In the genomic region with DNA sequence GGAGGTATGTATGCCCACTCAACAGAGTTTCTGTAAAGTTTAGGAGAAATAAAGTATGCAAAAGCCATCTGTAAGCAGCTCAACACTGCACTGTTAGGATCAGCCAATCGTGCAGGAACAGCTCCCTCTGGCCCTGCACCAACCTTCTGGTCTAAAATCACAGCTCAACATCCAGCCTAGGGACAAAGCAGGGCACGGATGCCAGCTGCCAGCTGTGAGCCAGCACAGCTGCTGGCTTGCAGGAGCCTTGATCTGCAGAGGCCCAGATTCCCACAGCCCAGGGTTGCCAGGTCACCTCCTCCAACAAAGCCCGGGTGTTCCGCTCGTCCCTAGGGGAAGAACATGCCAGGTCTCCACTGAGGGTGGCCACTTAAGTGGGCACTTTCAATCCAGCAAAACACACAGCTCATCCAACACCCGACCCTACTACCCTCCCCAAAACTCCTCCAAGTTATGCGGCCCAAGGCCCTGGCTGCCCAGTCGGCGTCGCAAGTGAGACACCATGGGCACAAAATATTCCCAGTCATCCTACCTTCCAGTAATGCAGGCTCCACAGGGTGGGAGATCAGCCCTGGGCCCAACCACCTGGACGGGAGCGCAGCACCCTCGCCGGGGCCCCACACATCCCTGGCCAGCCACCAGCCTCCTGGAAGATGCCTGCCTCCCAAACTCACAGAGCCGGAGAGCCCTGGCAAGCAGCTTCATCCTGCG, we compare ENCODE assay signal across 8 cellular contexts. TPM values are rescaled to one million over a fixed set of nuclear protein-coding genes. Genes with fewer than 3 reads are reported as not detected.
DNase-seq lines count a peak whose midpoint lies in the region; ATAC-seq and TF ChIP-seq lines count a peak whose summit lies in the region.

No MANE protein-coding gene starts in this region.

- peak overlapping the region; percentile 68 for H2BK120ac ChIP-seq in neuronal stem cell (ENCODE audit: low read depth, low read length)

- peaks cover 4% of the 10 kb centered on the region for H3K9me3 ChIP-seq in RWPE2 (ENCODE audit: severe bottlenecking)
- H3K9me3 ChIP-seq in neuronal stem cell (replicated peaks in 1 of 2; ENCODE audit: control insufficient read depth in 2 of 2, insufficient read depth in 1 of 2, low read depth in 1 of 2, low read length in 2 of 2): peaks cover 0 to 12% of the 10 kb centered on the region in 2 donors
- no peaks in the 10 kb centered on the region for H3K9me3 ChIP-seq in T-helper 17 cell (ENCODE audit: control insufficient read depth, low read length, poor library complexity, severe bottlenecking)

- H3K23ac ChIP-seq in neuronal stem cell (ENCODE audit: low read depth, low read length, poor library complexity): no peak overlapping the region

- H3K4me1 Mint-ChIP-seq in T-helper 17 cell: no peaks in the 10 kb centered on the region

- H3K4me3 ChIP-seq in RWPE2 (ENCODE audit: severe bottlenecking) (peak overlapping the region; percentile 44), foreskin fibroblast (ENCODE audit: low read depth in 1 of 2, low read length in 2 of 2) (no peak overlapping the region), neuronal stem cell (ENCODE audit: low read length in 2 of 2) (no peak overlapping the region)

- H3K27ac ChIP-seq in RWPE2 (ENCODE audit: poor library complexity, severe bottlenecking): peak overlapping the region; percentile 93
- H3K27ac ChIP-seq in neuronal stem cell (replicated peaks; ENCODE audit: low read length): peak overlapping the region; percentile 54

- ATAC-seq in RWPE2 (ENCODE audit: low read depth) (peak; percentile 8), T-helper 17 cell (no peak), GM18909 (IDR thresholded peaks at IDR 0.05; ENCODE audit: poor library complexity, unreplicated experiment) (no peak)

- DNase-seq in Caki2 (ENCODE audit: low read depth): peak; percentile 45
- no peak for DNase-seq in RWPE2 (ENCODE audit: low spot score)
- DNase-seq in foreskin fibroblast: peak; percentile 35 to 64
- DNase-seq in neuronal stem cell (ENCODE audit: low spot score): no peak
- no peak for DNase-seq in T-helper 17 cell
- no peak for DNase-seq in T-helper 9 cell
- DNase-seq in NCI-H526 (lab: John Stamatoyannopoulos, UW): no peak

- H2AK5ac ChIP-seq in neuronal stem cell (ENCODE audit: low read depth, low read length): peak overlapping the region; percentile 99

- in situ Hi-C loops in Caki2 (cut with HindIII; ENCODE audit: low pct_unique_long_range_greater_than_20kb, low sequenced_read_pairs): no loop called here

- no peak overlapping the region for H2BK12ac ChIP-seq in neuronal stem cell (ENCODE audit: low read length)

- H3K79me1 ChIP-seq in neuronal stem cell (ENCODE audit: low read depth, low read length): peaks cover 17% of the 10 kb centered on the region

- H3K36me3 Mint-ChIP-seq in T-helper 17 cell (ENCODE audit: low read depth): no peaks in the 10 kb centered on the region

- no CpG with 5 or more reads among the region's 16 CpGs for WGBS in neuronal stem cell (ENCODE audit: extremely low coverage in 2 of 2, insufficient read length in 2 of 2, insufficient replicate concordance in 1 of 2), 2 donors

- peak overlapping the region; percentile 71 for H3K14ac ChIP-seq in neuronal stem cell (ENCODE audit: low read length)

- H3K18ac ChIP-seq in neuronal stem cell (ENCODE audit: low read length): peak overlapping the region; percentile 95

- TF ChIP-seq CTCF in RWPE2 (IDR thresholded peaks at IDR 0.05; ENCODE audit: poor library complexity, severe bottlenecking): no peak
- TF ChIP-seq CTCF in foreskin fibroblast (IDR thresholded peaks at IDR 0.05; ENCODE audit: low read depth, low read length): no peak

- peak overlapping the region; percentile 88 for H2BK5ac ChIP-seq in neuronal stem cell (ENCODE audit: low read length)

- no peak overlapping the region for H4K8ac ChIP-seq in neuronal stem cell (ENCODE audit: low read depth, low read length)

- H4K91ac ChIP-seq in neuronal stem cell (ENCODE audit: low read depth, low read length, poor library complexity): no peak overlapping the region

- H3K27me3 Mint-ChIP-seq in T-helper 17 cell: no peaks in the 10 kb centered on the region

- H3K27ac Mint-ChIP-seq in T-helper 17 cell: no peak overlapping the region

- H3K27me3 ChIP-seq in RWPE2 (ENCODE audit: insufficient read depth, poor library complexity, severe bottlenecking) (no peaks in the 10 kb centered on the region), neuronal stem cell (ENCODE audit: control insufficient read depth in 3 of 3, insufficient read depth in 3 of 3, low read depth in 1 of 3, low read length in 3 of 3) (no peaks in the 10 kb centered on the region)

- peak overlapping the region; percentile 59 for H2AFZ ChIP-seq in neuronal stem cell (ENCODE audit: low read length)

- H3K9ac ChIP-seq in neuronal stem cell (ENCODE audit: low read depth, low read length, poor library complexity): peak overlapping the region; percentile 74

- peak overlapping the region; percentile 67 for H2BK15ac ChIP-seq in neuronal stem cell (ENCODE audit: low read length)

- H3K4me3 Mint-ChIP-seq in T-helper 17 cell: no peak overlapping the region

- H3K4me2 ChIP-seq in neuronal stem cell (ENCODE audit: insufficient read depth, low read length, poor library complexity, severe bottlenecking): peak overlapping the region; percentile 31

- H3K4ac ChIP-seq in neuronal stem cell (ENCODE audit: low read length): peak overlapping the region; percentile 67

- H3K36me3 ChIP-seq in RWPE2 (ENCODE audit: low read depth) (peaks cover 6% of the 10 kb centered on the region), neuronal stem cell (replicated peaks in 1 of 2; ENCODE audit: control insufficient read depth in 2 of 2, insufficient read depth in 2 of 2, low read length in 2 of 2) (peaks cover 4 to 5% of the 10 kb centered on the region in 2 donors)

- peaks cover 19% of the 10 kb centered on the region for H3K4me1 ChIP-seq in RWPE2 (ENCODE audit: insufficient read depth, poor library complexity, severe bottlenecking)
- peaks cover 10 to 18% of the 10 kb centered on the region in 2 donors for H3K4me1 ChIP-seq in neuronal stem cell (ENCODE audit: control insufficient read depth in 2 of 2, insufficient read depth in 1 of 2, low read depth in 1 of 2, low read length in 2 of 2)

RNA-seq across cellular contexts. Expression of gene ACOT7, which starts 8.4 kb away (rescaled TPM):
- 145 and 177 TPM in 2 replicates for total RNA-seq in Caki2 (2014; rRNA removed; shearing (Covaris generic); ENCODE audit: low replicate concordance)
- 83.2 TPM for polyA plus RNA-seq in neuronal stem cell (2013, experiment 1 of 2)
- 81.2 TPM for polyA plus RNA-seq in neuronal stem cell (2013, experiment 2 of 2)
- total RNA-seq in T-helper 17 cell: 1 to 10 TPM; 4.9 to 7.1 TPM

RNA-seq across cellular contexts. Expression of gene HES2, which starts 34.6 kb away (rescaled TPM):
- total RNA-seq in Caki2 (2014; rRNA removed; shearing (Covaris generic); ENCODE audit: low replicate concordance): 1.5 and 1.8 TPM in 2 replicates
- 0.26 TPM for polyA plus RNA-seq in neuronal stem cell (2013, experiment 1 of 2)
- polyA plus RNA-seq in neuronal stem cell (2013, experiment 2 of 2): 0.22 TPM
- total RNA-seq in T-helper 17 cell: not detected

RNA-seq across cellular contexts. Expression of gene ESPN, which starts 39.5 kb away (rescaled TPM):
- 4.8 and 6.9 TPM in 2 replicates for total RNA-seq in Caki2 (2014; rRNA removed; shearing (Covaris generic); ENCODE audit: low replicate concordance)
- polyA plus RNA-seq in neuronal stem cell (2013, experiment 1 of 2): 3.5 TPM
- polyA plus RNA-seq in neuronal stem cell (2013, experiment 2 of 2): 3.6 TPM
- total RNA-seq in T-helper 17 cell: 10 to 100 TPM; 13.2 to 15.7 TPM

Comparison
In these comparisons a context has a peak if more than half of its experiments do, and no peak if none do; other contexts are left out.
1. DNase-seq: peak in Caki2 (single experiment) and foreskin fibroblast (2 of 2); none in RWPE2 (single experiment), neuronal stem cell (single experiment), T-helper 17 cell (0 of 3), T-helper 9 cell (single experiment) and NCI-H526 (0 of 2).
2. RNA of gene ACOT7, which starts 8.4 kb away (total RNA-seq): 145 to 177 TPM in Caki2; 4.9 to 7.1 TPM in T-helper 17 cell; every median in the first group is over 10 times any median in the second.